ENCODE assay signal across 2 cellular contexts in genomic region chr15:40106203-40107161, GRCh38.
TF ChIP-seq lines count a peak whose summit lies in the region.

No MANE protein-coding gene starts in this region.

TF ChIP-seq in K562, 482 proteins besides CTCF, POLR2A, EP300 and RAD21 (continued from another document and continues in another):
- TF ChIP-seq SPI1 (IDR thresholded peaks at IDR 0.05; ENCODE audit: borderline replicate concordance, low read depth, low read length) (peak; percentile 32; the same call in 1 of the 2 replicates), NFYB (IDR thresholded peaks at IDR 0.05; ENCODE audit: extremely low read depth, insufficient read length) (no peak), HNRNPH1 (optimal IDR thresholded peaks at IDR 0.05; ENCODE audit: low read depth, low read length) (no peak), ETV1 (tag; conservative IDR thresholded peaks at IDR 0.05; ENCODE audit: low read depth) (no peak), SREBF1 (IDR thresholded peaks at IDR 0.05; ENCODE audit: borderline replicate concordance, low read depth, low read length) (no peak), EHMT2 (IDR thresholded peaks at IDR 0.05) (peak; percentile 51), ILF3 (IDR thresholded peaks at IDR 0.05; ENCODE audit: borderline replicate concordance) (no peak), RB1 (IDR thresholded peaks at IDR 0.05; ENCODE audit: low read depth) (peak; percentile 66; the same call in 1 of the 2 replicates), ZNF79 (CRISPR knock-in tag; IDR thresholded peaks at IDR 0.05; ENCODE audit: low read depth) (no peak), GTF2E2 (tag; IDR thresholded peaks at IDR 0.05) (no peak), BRD9 (IDR thresholded peaks at IDR 0.05; ENCODE audit: low read depth, partially characterized antibody) (peak; percentile 23), PTRF (tag; IDR thresholded peaks at IDR 0.05) (no peak), ZNF830 (CRISPR knock-in tag; IDR thresholded peaks at IDR 0.05) (no peak), ZNF695 (CRISPR knock-in tag; IDR thresholded peaks at IDR 0.05) (no peak), RCOR1 (IDR thresholded peaks at IDR 0.05; ENCODE audit: borderline replicate concordance in 1 of 2, low read depth in 2 of 2, low read length in 2 of 2) (peak in 1 of 2 experiments; percentile 77; a peak in 2 of 4 replicates), SUPT5H (IDR thresholded peaks at IDR 0.05) (no peak), ZKSCAN3 (CRISPR knock-in tag; IDR thresholded peaks at IDR 0.05) (no peak), FOXO4 (CRISPR knock-in tag; IDR thresholded peaks at IDR 0.05) (no peak), CBX8 (IDR thresholded peaks at IDR 0.05; ENCODE audit: borderline replicate concordance, extremely low read depth, low read depth, low read length, poor library complexity, severe bottlenecking) (no peak), CHD1 (IDR thresholded peaks at IDR 0.05; ENCODE audit: low read length) (no peak), SOX6 (IDR thresholded peaks at IDR 0.05) (peak; percentile 99), PHF21A (IDR thresholded peaks at IDR 0.05; ENCODE audit: borderline replicate concordance, low read depth) (peak; percentile 24; the same call in 1 of the 2 replicates), BRF1 (IDR thresholded peaks at IDR 0.05; ENCODE audit: borderline replicate concordance, extremely low read depth, insufficient read length) (no peak), MYNN (IDR thresholded peaks at IDR 0.05) (0 out of 2 replicates have a peak, but pooled peaks have one; percentile 14), MYNN (CRISPR knock-in tag; IDR thresholded peaks at IDR 0.05) (no peak), KAT7 (CRISPR knock-in tag; IDR thresholded peaks at IDR 0.05; ENCODE audit: borderline replicate concordance) (no peak), RFX1 (IDR thresholded peaks at IDR 0.05) (no peak), ESRRA (IDR thresholded peaks at IDR 0.05; ENCODE audit: borderline replicate concordance, low read depth) (peak; percentile 49; the same call in 1 of the 2 replicates), CBX3 (IDR thresholded peaks at IDR 0.05; ENCODE audit: borderline replicate concordance in 1 of 2, low read length in 2 of 2) (0 out of 3 replicates have a peak, but pooled peaks of 1 of the 2 experiments have one; percentile 30), LCOR (CRISPR knock-in tag; IDR thresholded peaks at IDR 0.05) (no peak), MCM7 (IDR thresholded peaks at IDR 0.05) (no peak)
- TF ChIP-seq, protein P1, sequence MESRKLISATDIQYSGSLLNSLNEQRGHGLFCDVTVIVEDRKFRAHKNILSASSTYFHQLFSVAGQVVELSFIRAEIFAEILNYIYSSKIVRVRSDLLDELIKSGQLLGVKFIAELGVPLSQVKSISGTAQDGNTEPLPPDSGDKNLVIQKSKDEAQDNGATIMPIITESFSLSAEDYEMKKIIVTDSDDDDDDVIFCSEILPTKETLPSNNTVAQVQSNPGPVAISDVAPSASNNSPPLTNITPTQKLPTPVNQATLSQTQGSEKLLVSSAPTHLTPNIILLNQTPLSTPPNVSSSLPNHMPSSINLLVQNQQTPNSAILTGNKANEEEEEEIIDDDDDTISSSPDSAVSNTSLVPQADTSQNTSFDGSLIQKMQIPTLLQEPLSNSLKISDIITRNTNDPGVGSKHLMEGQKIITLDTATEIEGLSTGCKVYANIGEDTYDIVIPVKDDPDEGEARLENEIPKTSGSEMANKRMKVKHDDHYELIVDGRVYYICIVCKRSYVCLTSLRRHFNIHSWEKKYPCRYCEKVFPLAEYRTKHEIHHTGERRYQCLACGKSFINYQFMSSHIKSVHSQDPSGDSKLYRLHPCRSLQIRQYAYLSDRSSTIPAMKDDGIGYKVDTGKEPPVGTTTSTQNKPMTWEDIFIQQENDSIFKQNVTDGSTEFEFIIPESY (CRISPR knock-in tag; IDR thresholded peaks at IDR 0.05), result no peak
- TF ChIP-seq, protein P2, sequence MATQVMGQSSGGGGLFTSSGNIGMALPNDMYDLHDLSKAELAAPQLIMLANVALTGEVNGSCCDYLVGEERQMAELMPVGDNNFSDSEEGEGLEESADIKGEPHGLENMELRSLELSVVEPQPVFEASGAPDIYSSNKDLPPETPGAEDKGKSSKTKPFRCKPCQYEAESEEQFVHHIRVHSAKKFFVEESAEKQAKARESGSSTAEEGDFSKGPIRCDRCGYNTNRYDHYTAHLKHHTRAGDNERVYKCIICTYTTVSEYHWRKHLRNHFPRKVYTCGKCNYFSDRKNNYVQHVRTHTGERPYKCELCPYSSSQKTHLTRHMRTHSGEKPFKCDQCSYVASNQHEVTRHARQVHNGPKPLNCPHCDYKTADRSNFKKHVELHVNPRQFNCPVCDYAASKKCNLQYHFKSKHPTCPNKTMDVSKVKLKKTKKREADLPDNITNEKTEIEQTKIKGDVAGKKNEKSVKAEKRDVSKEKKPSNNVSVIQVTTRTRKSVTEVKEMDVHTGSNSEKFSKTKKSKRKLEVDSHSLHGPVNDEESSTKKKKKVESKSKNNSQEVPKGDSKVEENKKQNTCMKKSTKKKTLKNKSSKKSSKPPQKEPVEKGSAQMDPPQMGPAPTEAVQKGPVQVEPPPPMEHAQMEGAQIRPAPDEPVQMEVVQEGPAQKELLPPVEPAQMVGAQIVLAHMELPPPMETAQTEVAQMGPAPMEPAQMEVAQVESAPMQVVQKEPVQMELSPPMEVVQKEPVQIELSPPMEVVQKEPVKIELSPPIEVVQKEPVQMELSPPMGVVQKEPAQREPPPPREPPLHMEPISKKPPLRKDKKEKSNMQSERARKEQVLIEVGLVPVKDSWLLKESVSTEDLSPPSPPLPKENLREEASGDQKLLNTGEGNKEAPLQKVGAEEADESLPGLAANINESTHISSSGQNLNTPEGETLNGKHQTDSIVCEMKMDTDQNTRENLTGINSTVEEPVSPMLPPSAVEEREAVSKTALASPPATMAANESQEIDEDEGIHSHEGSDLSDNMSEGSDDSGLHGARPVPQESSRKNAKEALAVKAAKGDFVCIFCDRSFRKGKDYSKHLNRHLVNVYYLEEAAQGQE (CRISPR knock-in tag; IDR thresholded peaks at IDR 0.05; ENCODE audit: low read depth), result 0 out of 2 replicates have a peak, but pooled peaks have one; percentile 34

TF ChIP-seq in HepG2, 621 proteins besides CTCF, POLR2A, EP300 and RAD21 (continued from another document and continues in another):
- TF ChIP-seq, protein P3, sequence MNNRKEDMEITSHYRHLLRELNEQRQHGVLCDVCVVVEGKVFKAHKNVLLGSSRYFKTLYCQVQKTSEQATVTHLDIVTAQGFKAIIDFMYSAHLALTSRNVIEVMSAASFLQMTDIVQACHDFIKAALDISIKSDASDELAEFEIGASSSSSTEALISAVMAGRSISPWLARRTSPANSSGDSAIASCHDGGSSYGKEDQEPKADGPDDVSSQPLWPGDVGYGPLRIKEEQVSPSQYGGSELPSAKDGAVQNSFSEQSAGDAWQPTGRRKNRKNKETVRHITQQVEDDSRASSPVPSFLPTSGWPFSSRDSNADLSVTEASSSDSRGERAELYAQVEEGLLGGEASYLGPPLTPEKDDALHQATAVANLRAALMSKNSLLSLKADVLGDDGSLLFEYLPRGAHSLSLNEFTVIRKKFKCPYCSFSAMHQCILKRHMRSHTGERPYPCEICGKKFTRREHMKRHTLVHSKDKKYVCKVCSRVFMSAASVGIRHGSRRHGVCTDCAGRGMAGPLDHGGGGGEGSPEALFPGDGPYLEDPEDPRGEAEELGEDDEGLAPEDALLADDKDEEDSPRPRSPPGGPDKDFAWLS (CRISPR knock-in tag; IDR thresholded peaks at IDR 0.05; ENCODE audit: borderline replicate concordance), result no peak
- TF ChIP-seq SIN3B (IDR thresholded peaks at IDR 0.05; ENCODE audit: low read length) (no peak), ZSCAN21 (CRISPR knock-in tag; IDR thresholded peaks at IDR 0.05; ENCODE audit: borderline replicate concordance) (no peak), NR2F2 (IDR thresholded peaks at IDR 0.05; ENCODE audit: borderline replicate concordance, low read depth) (no peak), BRCA1 (CRISPR knock-in tag; IDR thresholded peaks at IDR 0.05) (no peak), ZNF580 (CRISPR knock-in tag; IDR thresholded peaks at IDR 0.05; ENCODE audit: borderline replicate concordance, low read depth) (no peak), SALL1 (CRISPR knock-in tag; IDR thresholded peaks at IDR 0.05) (peak; percentile 45), ZBTB44 (CRISPR knock-in tag; IDR thresholded peaks at IDR 0.05) (no peak), ZBTB8A (CRISPR knock-in tag; IDR thresholded peaks at IDR 0.05; ENCODE audit: borderline replicate concordance, low read depth) (no peak), ZC3H13 (CRISPR knock-in tag; IDR thresholded peaks at IDR 0.05) (no peak), ZNF616 (CRISPR knock-in tag; IDR thresholded peaks at IDR 0.05; ENCODE audit: low read depth) (no peak), RARA (CRISPR knock-in tag; IDR thresholded peaks at IDR 0.05) (peak; percentile 55), PHB2 (IDR thresholded peaks at IDR 0.05; ENCODE audit: partially characterized antibody) (no peak), ZNF782 (CRISPR knock-in tag; IDR thresholded peaks at IDR 0.05; ENCODE audit: borderline replicate concordance) (no peak), PITX1 (CRISPR knock-in tag; IDR thresholded peaks at IDR 0.05) (peak; percentile 72), DR1 (CRISPR knock-in tag; IDR thresholded peaks at IDR 0.05) (no peak), ONECUT2 (CRISPR knock-in tag; IDR thresholded peaks at IDR 0.05) (no peak), IRF2 (CRISPR knock-in tag; IDR thresholded peaks at IDR 0.05) (no peak), ZNF7 (CRISPR knock-in tag; IDR thresholded peaks at IDR 0.05) (peak; percentile 94), ZNF572 (CRISPR knock-in tag; IDR thresholded peaks at IDR 0.05) (no peak), ZNF652 (CRISPR knock-in tag; IDR thresholded peaks at IDR 0.05; ENCODE audit: borderline replicate concordance, low read depth) (no peak), ZNF34 (CRISPR knock-in tag; IDR thresholded peaks at IDR 0.05; ENCODE audit: borderline replicate concordance) (no peak), ZMAT3 (CRISPR knock-in tag; conservative IDR thresholded peaks at IDR 0.05) (0 out of 2 replicates have a peak, but pooled peaks have one; percentile 62), SP4 (CRISPR knock-in tag; IDR thresholded peaks at IDR 0.05) (no peak), ZNF501 (CRISPR knock-in tag; IDR thresholded peaks at IDR 0.05) (no peak), ZNF33B (CRISPR knock-in tag; IDR thresholded peaks at IDR 0.05) (no peak), ZNF33A (CRISPR knock-in tag; IDR thresholded peaks at IDR 0.05; ENCODE audit: borderline replicate concordance) (no peak), MTF1 (CRISPR knock-in tag; IDR thresholded peaks at IDR 0.05) (no peak), RFX5 (IDR thresholded peaks at IDR 0.05; ENCODE audit: low read depth, low read length) (no peak), YEATS2 (CRISPR knock-in tag; IDR thresholded peaks at IDR 0.05; ENCODE audit: borderline replicate concordance) (no peak), TOPORS (CRISPR knock-in tag; IDR thresholded peaks at IDR 0.05) (no peak), HOXD1 (CRISPR knock-in tag; IDR thresholded peaks at IDR 0.05) (no peak), ZSCAN30 (CRISPR knock-in tag; IDR thresholded peaks at IDR 0.05) (no peak), ZNF788 (CRISPR knock-in tag; IDR thresholded peaks at IDR 0.05; ENCODE audit: borderline replicate concordance) (peak; percentile 36; the same call in 1 of the 2 replicates), ELF3 (CRISPR knock-in tag; IDR thresholded peaks at IDR 0.05) (peak; percentile 70; the same call in 1 of the 2 replicates), ZNF598 (CRISPR knock-in tag; IDR thresholded peaks at IDR 0.05; ENCODE audit: borderline replicate concordance) (no peak)
- TF ChIP-seq, protein P4, sequence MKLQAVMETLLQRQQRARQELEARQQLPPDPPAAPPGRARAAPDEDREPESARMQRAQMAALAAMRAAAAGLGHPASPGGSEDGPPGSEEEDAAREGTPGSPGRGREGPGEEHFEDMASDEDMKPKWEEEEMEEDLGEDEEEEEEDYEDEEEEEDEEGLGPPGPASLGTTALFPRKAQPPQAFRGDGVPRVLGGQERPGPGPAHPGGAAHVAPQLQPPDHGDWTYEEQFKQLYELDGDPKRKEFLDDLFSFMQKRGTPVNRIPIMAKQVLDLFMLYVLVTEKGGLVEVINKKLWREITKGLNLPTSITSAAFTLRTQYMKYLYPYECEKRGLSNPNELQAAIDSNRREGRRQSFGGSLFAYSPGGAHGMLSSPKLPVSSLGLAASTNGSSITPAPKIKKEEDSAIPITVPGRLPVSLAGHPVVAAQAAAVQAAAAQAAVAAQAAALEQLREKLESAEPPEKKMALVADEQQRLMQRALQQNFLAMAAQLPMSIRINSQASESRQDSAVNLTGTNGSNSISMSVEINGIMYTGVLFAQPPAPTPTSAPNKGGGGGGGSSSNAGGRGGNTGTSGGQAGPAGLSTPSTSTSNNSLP (IDR thresholded peaks at IDR 0.05; ENCODE audit: low read depth, low read length), result peak; percentile 9; the same call in 1 of the 2 replicates
- TF ChIP-seq, protein P5, sequence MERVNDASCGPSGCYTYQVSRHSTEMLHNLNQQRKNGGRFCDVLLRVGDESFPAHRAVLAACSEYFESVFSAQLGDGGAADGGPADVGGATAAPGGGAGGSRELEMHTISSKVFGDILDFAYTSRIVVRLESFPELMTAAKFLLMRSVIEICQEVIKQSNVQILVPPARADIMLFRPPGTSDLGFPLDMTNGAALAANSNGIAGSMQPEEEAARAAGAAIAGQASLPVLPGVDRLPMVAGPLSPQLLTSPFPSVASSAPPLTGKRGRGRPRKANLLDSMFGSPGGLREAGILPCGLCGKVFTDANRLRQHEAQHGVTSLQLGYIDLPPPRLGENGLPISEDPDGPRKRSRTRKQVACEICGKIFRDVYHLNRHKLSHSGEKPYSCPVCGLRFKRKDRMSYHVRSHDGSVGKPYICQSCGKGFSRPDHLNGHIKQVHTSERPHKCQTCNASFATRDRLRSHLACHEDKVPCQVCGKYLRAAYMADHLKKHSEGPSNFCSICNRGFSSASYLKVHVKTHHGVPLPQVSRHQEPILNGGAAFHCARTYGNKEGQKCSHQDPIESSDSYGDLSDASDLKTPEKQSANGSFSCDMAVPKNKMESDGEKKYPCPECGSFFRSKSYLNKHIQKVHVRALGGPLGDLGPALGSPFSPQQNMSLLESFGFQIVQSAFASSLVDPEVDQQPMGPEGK (CRISPR knock-in tag; IDR thresholded peaks at IDR 0.05), result peak; percentile 62
- TF ChIP-seq, protein P6, sequence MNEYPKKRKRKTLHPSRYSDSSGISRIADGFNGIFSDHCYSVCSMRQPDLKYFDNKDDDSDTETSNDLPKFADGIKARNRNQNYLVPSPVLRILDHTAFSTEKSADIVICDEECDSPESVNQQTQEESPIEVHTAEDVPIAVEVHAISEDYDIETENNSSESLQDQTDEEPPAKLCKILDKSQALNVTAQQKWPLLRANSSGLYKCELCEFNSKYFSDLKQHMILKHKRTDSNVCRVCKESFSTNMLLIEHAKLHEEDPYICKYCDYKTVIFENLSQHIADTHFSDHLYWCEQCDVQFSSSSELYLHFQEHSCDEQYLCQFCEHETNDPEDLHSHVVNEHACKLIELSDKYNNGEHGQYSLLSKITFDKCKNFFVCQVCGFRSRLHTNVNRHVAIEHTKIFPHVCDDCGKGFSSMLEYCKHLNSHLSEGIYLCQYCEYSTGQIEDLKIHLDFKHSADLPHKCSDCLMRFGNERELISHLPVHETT (CRISPR knock-in tag; conservative IDR thresholded peaks at IDR 0.05), result no peak
